In the genomic region with DNA sequence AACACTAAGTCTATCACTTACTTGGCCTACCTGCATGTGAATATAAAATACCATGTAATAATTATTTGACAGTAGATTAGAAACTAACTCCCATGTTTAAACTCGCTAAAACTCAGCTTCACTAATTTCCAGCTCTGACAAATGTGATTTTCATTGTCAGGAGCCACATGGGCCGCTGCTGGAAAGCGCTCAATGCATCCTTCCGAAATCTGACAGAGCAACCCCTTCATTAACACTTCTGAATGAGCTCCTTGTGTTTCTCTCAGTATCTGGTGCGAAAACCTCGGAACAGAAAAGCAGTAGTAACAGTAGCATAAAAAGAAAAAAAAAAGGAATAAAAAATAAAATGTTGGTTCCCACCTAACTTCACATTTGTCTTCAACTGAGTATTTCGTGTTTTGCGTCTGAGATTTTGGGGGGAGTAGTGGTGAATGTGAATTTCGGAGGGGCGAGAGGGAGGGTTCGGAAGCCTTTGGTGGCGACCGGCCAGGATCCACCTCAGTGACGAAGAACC, we compare ENCODE assay signal across 8 cellular contexts. TPM values are rescaled to one million over a fixed set of nuclear protein-coding genes. Genes with fewer than 3 reads are reported as not detected.
DNase-seq lines count a peak whose midpoint lies in the region; ATAC-seq and TF ChIP-seq lines count a peak whose summit lies in the region.

No MANE protein-coding gene starts in this region.

- peaks cover 20% of the 10 kb centered on the region; the same call in 1 of the 2 replicates for H4K20me1 ChIP-seq in BLaER1

- no peak for DNase-seq in MCF 10A (ENCODE audit: unreplicated experiment)
- DNase-seq in lower lobe of right lung = no peak
- no peak for DNase-seq in transverse colon
- no peak for DNase-seq in DMS153 (lab: John Stamatoyannopoulos, UW)
- no peak for DNase-seq in activated CD8-positive, alpha-beta memory T cell treated with anti-CD3 and anti-CD28 coated beads, Interleukin-2, amount 50 U/mL, for 48 hours

- H3K36me3 Mint-ChIP-seq in IgD-negative memory B cell (peaks cover 8% of the 10 kb centered on the region), MCF 10A (ENCODE audit: insufficient read depth, unreplicated experiment) (peaks cover 29% of the 10 kb centered on the region)

- peak overlapping the region; percentile 78 for H3K4me2 ChIP-seq in BLaER1

- BruUV-seq in MCF 10A (replicated peaks; lab: Mats Ljungman, UMichigan) = TSS peak; percentile 68

- in situ Hi-C loops in transverse colon (cut with MboI; ENCODE audit: low pct_ligation_motif_present in 1 of 4, low pct_unique_long_range_greater_than_20kb in 1 of 4, low sequenced_read_pairs in 3 of 4) = loop anchor here in 1 of 4 donors (10.0 kb wide), 1 partner anchor 73 kb away; the partner anchor contains the start of gene AGBL2

- peak overlapping the region; percentile 95 for H3K9ac ChIP-seq in BLaER1

- ATAC-seq in lower lobe of right lung (no peak), GM19397 (IDR thresholded peaks at IDR 0.05; ENCODE audit: unreplicated experiment) (no peak)

- H3K4me1 ChIP-seq in BLaER1 (peaks cover 25% of the 10 kb centered on the region), lower lobe of right lung (peaks cover 14% of the 10 kb centered on the region), transverse colon (peaks cover 8 to 21% (median 15%) of the 10 kb centered on the region in 4 donors)

- TF ChIP-seq CTCF in MCF 10A (IDR thresholded peaks at IDR 0.05; ENCODE audit: unreplicated experiment) (no peak), lower lobe of right lung (IDR thresholded peaks at IDR 0.05) (no peak), transverse colon (IDR thresholded peaks at IDR 0.05) (no peak)

- H3K27me3 Mint-ChIP-seq in IgD-negative memory B cell (no peaks in the 10 kb centered on the region), MCF 10A (ENCODE audit: insufficient read depth, unreplicated experiment) (no peaks in the 10 kb centered on the region)

- peak overlapping the region; percentile 93 for H3K27ac ChIP-seq in BLaER1
- peak overlapping the region; percentile 92 for H3K27ac ChIP-seq in lower lobe of right lung
- peak overlapping the region; percentile 93 to 98 (median 95) for H3K27ac ChIP-seq in transverse colon

- TF ChIP-seq EP300 in transverse colon (IDR thresholded peaks at IDR 0.05; ENCODE audit: low read depth) = no peak

- H3K4me3 ChIP-seq in BLaER1 (peak overlapping the region; percentile 87), lower lobe of right lung (peak overlapping the region; percentile 88), transverse colon (peak overlapping the region; percentile 64 to 81 (median 76))

- H3K9me3 Mint-ChIP-seq in IgD-negative memory B cell (no peaks in the 10 kb centered on the region), MCF 10A (ENCODE audit: unreplicated experiment) (no peaks in the 10 kb centered on the region)

- H3K4me1 Mint-ChIP-seq in IgD-negative memory B cell = peaks cover 15 to 18% (median 17%) of the 10 kb centered on the region in 3 donors
- peaks cover 5% of the 10 kb centered on the region for H3K4me1 Mint-ChIP-seq in MCF 10A (ENCODE audit: insufficient read depth, unreplicated experiment)

- intact Hi-C loops in MCF 10A (cut with micrococcal nuclease) = loop anchor here (2.0 to 5.0 kb wide), 2 partner anchors 81 to 207 kb away; partner anchors contain the start of gene NUP160
- intact Hi-C loops in lower lobe of right lung (cut with DNase I) = no loop called here
- intact Hi-C loops in transverse colon (cut with DNase I; ENCODE audit: low total_unique reads) = no loop called here

- H3K36me3 ChIP-seq in BLaER1 = peaks cover 35% of the 10 kb centered on the region
- H3K36me3 ChIP-seq in lower lobe of right lung = peaks cover 29% of the 10 kb centered on the region
- peaks cover 0 to 12% (median 0%) of the 10 kb centered on the region in 4 donors for H3K36me3 ChIP-seq in transverse colon

- WGBS in transverse colon (ENCODE audit: low coverage in 1 of 2), 2 donors = 6 to 8% methylated on average over 11 to 13 of the region's 14 CpGs

- peak overlapping the region; percentile 54 to 95 (median 84) for H3K27ac Mint-ChIP-seq in IgD-negative memory B cell
- H3K27ac Mint-ChIP-seq in MCF 10A (ENCODE audit: low read depth, unreplicated experiment) = peak overlapping the region; percentile 97

- no peaks in the 10 kb centered on the region for H3K27me3 ChIP-seq in BLaER1
- H3K27me3 ChIP-seq in lower lobe of right lung (ENCODE audit: low read depth) = no peaks in the 10 kb centered on the region
- H3K27me3 ChIP-seq in transverse colon = no peaks in the 10 kb centered on the region

- no peaks in the 10 kb centered on the region for H3K9me3 ChIP-seq in BLaER1
- no peaks in the 10 kb centered on the region for H3K9me3 ChIP-seq in lower lobe of right lung
- H3K9me3 ChIP-seq in transverse colon = no peaks in the 10 kb centered on the region

- POLR2A ChIA-PET in MCF 10A (lab: Yijun Ruan, JAX) = interaction anchor here (0.7 to 4.1 kb wide), 13 partner anchors 9 to 126 kb away, joined by 3 to 23 read pairs (median 3); partner anchors contain the start of genes CELF1 and FNBP4

- CTCF ChIA-PET in MCF 10A (lab: Yijun Ruan, JAX) = interaction anchor here (0.7 kb wide), 1 partner anchor 464 kb away, joined by 3 read pairs; no protein-coding TSS in a partner anchor

- H3K4me3 Mint-ChIP-seq in IgD-negative memory B cell (peak overlapping the region; percentile 74 to 97 (median 92)), MCF 10A (ENCODE audit: unreplicated experiment) (peak overlapping the region; percentile 99)

- no peak for TF ChIP-seq POLR2A in transverse colon (IDR thresholded peaks at IDR 0.05)

RNA-seq across cellular contexts. Expression of gene MTCH2, which starts 0.7 kb away (rescaled TPM):
- 58.9 TPM for polyA plus RNA-seq in IgD-negative memory B cell
- total RNA-seq in MCF 10A (2022) (127 and 133 TPM in 2 replicates), lower lobe of right lung (53.1 TPM), transverse colon (10 to 100 TPM; 21.5 to 92.2 (median 61.0) TPM)

RNA-seq across cellular contexts. Expression of gene C1QTNF4, which starts 47.4 kb away (rescaled TPM):
- not detected for polyA plus RNA-seq in IgD-negative memory B cell
- 0.42 TPM in 1 of 2 replicates, not detected in the other for total RNA-seq in MCF 10A (2022)
- total RNA-seq in lower lobe of right lung = 1.3 TPM
- total RNA-seq in transverse colon = 1 to 10 TPM in 3 of 4 donors, under 1 TPM in 1; 0.68 to 7.8 (median 1.8) TPM

RNA-seq across cellular contexts. Expression of gene FAM180B, which starts 55.2 kb away (rescaled TPM):
- not detected for polyA plus RNA-seq in IgD-negative memory B cell
- total RNA-seq in MCF 10A (2022) (not detected in 2 replicates), lower lobe of right lung (0.53 TPM), transverse colon (under 1 TPM in 1 of 4 donors, not detected in 3; 0.41 TPM)
